ENCODE assay signal across 1 cellular context in the genomic region with DNA sequence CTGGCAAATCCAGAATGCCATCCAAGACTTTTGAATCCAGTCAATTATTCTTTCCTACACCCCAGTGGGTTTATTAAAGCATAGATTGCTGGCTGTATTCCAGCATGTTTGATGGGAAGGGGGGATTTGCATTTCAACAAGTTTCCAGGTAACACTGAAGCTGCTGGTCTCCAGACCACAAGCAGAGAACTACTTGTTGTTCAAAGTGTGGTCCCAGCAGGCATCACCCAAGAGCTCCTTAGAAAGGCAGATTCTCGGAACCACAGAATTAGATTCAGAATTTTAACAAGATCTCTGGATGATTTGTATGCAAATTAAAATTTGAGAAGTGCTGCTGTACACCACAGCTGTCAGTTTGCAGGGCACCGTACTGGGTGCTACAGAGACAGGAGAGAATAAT.
A peak's percentile ranks its signal among the peaks of the same experiment; 100 is the strongest.
TF ChIP-seq lines count a peak whose summit lies in the region.

No MANE protein-coding gene starts in this region.

TF ChIP-seq in GM23338, 12 proteins besides CTCF, POLR2A, EP300 and RAD21 (continued from another document):
- TF ChIP-seq ZNF462 (CRISPR knock-in tag; IDR thresholded peaks at IDR 0.05): peak; percentile 90
- no peak for TF ChIP-seq ZNF114 (CRISPR knock-in tag; IDR thresholded peaks at IDR 0.05)
- TF ChIP-seq STAT1 (IDR thresholded peaks at IDR 0.05; ENCODE audit: unreplicated experiment): no peak
- TF ChIP-seq POLR2AphosphoS5 (IDR thresholded peaks at IDR 0.05; ENCODE audit: low read depth): no peak
- TF ChIP-seq NANOG (IDR thresholded peaks at IDR 0.05; ENCODE audit: borderline replicate concordance): no peak
- TF ChIP-seq CREB1 (CRISPR knock-in tag; IDR thresholded peaks at IDR 0.05; ENCODE audit: low read depth): 0 out of 2 replicates have a peak, but pooled peaks have one; percentile 11
- TF ChIP-seq REST (IDR thresholded peaks at IDR 0.05; ENCODE audit: unreplicated experiment): no peak
- no peak for TF ChIP-seq ZNF331 (CRISPR knock-in tag; IDR thresholded peaks at IDR 0.05; ENCODE audit: low read depth)
- no peak for TF ChIP-seq EZH2 (IDR thresholded peaks at IDR 0.05; ENCODE audit: low read depth, unreplicated experiment)
- no peak for TF ChIP-seq EZH2phosphoT487 (IDR thresholded peaks at IDR 0.05; ENCODE audit: unreplicated experiment)
- TF ChIP-seq JUNB (IDR thresholded peaks at IDR 0.05; ENCODE audit: unreplicated experiment): no peak
